Comparison of ENCODE assay signal across 8 cellular contexts in genomic region chr19:11528551-11529341, GRCh38. TPM values are rescaled to one million over a fixed set of nuclear protein-coding genes. Genes with fewer than 3 reads are reported as not detected.
DNase-seq lines count a peak whose midpoint lies in the region; ATAC-seq and TF ChIP-seq lines count a peak whose summit lies in the region.

ECSIT (minus strand) TSS chr19:11529134; CDS start chr19:11519170, 9,964 bp downstream.

- H2BK12ac ChIP-seq in trophoblast cell (ENCODE audit: low read length) = no peak within 1 kb of the TSS

- H3K36me3 ChIP-seq in trophoblast cell (ENCODE audit: control insufficient read depth in 1 of 2, insufficient read depth in 2 of 2, low read length in 2 of 2) (no peaks in the 10 kb centered on the region), transverse colon (no peaks in the 10 kb centered on the region)

- CTCF ChIA-PET in T-cell (lab: Charles Lee) = interaction anchor here in 1 of 2 donors (0.5 to 1.4 kb wide), 5 partner anchors 30 to 1039 kb away, joined by 3 to 6 read pairs (median 4); partner anchors contain the start of genes ELOF1 and ZNF491

- H3K4me3 ChIP-seq in GM12875 (ENCODE audit: low read depth, low read length) (peak within 1 kb of the TSS; percentile 82), trophoblast cell (ENCODE audit: low read depth, low read length) (peak within 1 kb of the TSS; percentile 91), transverse colon (peak within 1 kb of the TSS; percentile 78 to 99 (median 90))

- TF ChIP-seq POLR2A in transverse colon (IDR thresholded peaks at IDR 0.05) = peak; percentile 42

- intact Hi-C loops in cardiac septum (cut with DNase I) = no loop called here
- intact Hi-C loops in transverse colon (cut with DNase I; ENCODE audit: low total_unique reads) = no loop called here

- H3K27me3 ChIP-seq in trophoblast cell (ENCODE audit: insufficient read depth, low read length) (no peaks in the 10 kb centered on the region), transverse colon (no peaks in the 10 kb centered on the region)

- in situ Hi-C loops in transverse colon (cut with MboI; ENCODE audit: low pct_ligation_motif_present in 1 of 4, low pct_unique_long_range_greater_than_20kb in 1 of 4, low sequenced_read_pairs in 3 of 4) = no loop called here

- H4K91ac ChIP-seq in trophoblast cell (ENCODE audit: low read depth, low read length) = peak within 1 kb of the TSS; percentile 56

- peak within 1 kb of the TSS; percentile 91 to 97 (median 95) for H3K4me3 Mint-ChIP-seq in T-cell

- H3K9me3 Mint-ChIP-seq in T-cell = no peaks in the 10 kb centered on the region

- peak within 1 kb of the TSS; percentile 38 for H2BK5ac ChIP-seq in trophoblast cell (ENCODE audit: low read depth, low read length, poor library complexity)

- H2BK120ac ChIP-seq in trophoblast cell (ENCODE audit: insufficient read depth, low read length, poor library complexity) = peak within 1 kb of the TSS; percentile 34

- WGBS in adipose tissue, 3 donors = 0 to 1% (median 1%) methylated on average over 47 of the region's 47 CpGs
- WGBS in trophoblast cell (ENCODE audit: extremely low coverage, insufficient coverage, insufficient read length) = no CpG with 5 or more reads among the region's 47 CpGs
- 0% methylated on average over 7 to 26 of the region's 47 CpGs for WGBS in transverse colon (ENCODE audit: low coverage in 1 of 2), 2 donors

- TF ChIP-seq EP300 in transverse colon (IDR thresholded peaks at IDR 0.05; ENCODE audit: low read depth) = no peak

- H3K9me3 ChIP-seq in trophoblast cell (ENCODE audit: insufficient read depth, low read depth, low read length) = no peaks in the 10 kb centered on the region
- no peaks in the 10 kb centered on the region for H3K9me3 ChIP-seq in transverse colon

- peak within 1 kb of the TSS; percentile 90 to 95 for H3K27ac Mint-ChIP-seq in T-cell

- ATAC-seq in HG02840 (IDR thresholded peaks at IDR 0.05; ENCODE audit: low FRiP score, unreplicated experiment) (peak; percentile 98), T-cell (replicated peaks in 1 of 4) (peak; percentile 99 to 100 (median 100))

- H3K4me2 ChIP-seq in trophoblast cell (ENCODE audit: low read length) = peak within 1 kb of the TSS; percentile 86

- no peak within 1 kb of the TSS for H3K4ac ChIP-seq in trophoblast cell (ENCODE audit: low read depth, low read length)

- POLR2A ChIA-PET in T-cell (lab: Charles Lee) = interaction anchor here (0.5 to 0.7 kb wide), 3 partner anchors 24 to 630 kb away, joined by 4 to 8 read pairs (median 4); no protein-coding TSS in a partner anchor

- peak within 1 kb of the TSS; percentile 77 for H3K9ac ChIP-seq in trophoblast cell (ENCODE audit: low read length)

- H3K18ac ChIP-seq in trophoblast cell (ENCODE audit: low read length) = peak within 1 kb of the TSS; percentile 12

- H3K79me1 ChIP-seq in trophoblast cell (ENCODE audit: low read length) = peaks cover 5% of the 10 kb centered on the region

- H3K27me3 Mint-ChIP-seq in T-cell = no peaks in the 10 kb centered on the region

- H2AK5ac ChIP-seq in trophoblast cell (ENCODE audit: low read length) = no peak within 1 kb of the TSS

- peak within 1 kb of the TSS; percentile 78 for H4K8ac ChIP-seq in trophoblast cell (ENCODE audit: low read depth, low read length)

- TF ChIP-seq CTCF in GM12875 (IDR thresholded peaks at IDR 0.05; ENCODE audit: borderline replicate concordance, insufficient read depth, low read depth, low read length) (no peak), transverse colon (IDR thresholded peaks at IDR 0.05) (no peak)

- peaks cover 5% of the 10 kb centered on the region for H3K36me3 Mint-ChIP-seq in T-cell

- peak within 1 kb of the TSS; percentile 25 for H3K14ac ChIP-seq in trophoblast cell (ENCODE audit: low read length)

- H3K4me1 Mint-ChIP-seq in T-cell = peaks cover 21 to 23% (median 22%) of the 10 kb centered on the region in 3 donors

- H3K79me2 ChIP-seq in trophoblast cell (ENCODE audit: control insufficient read depth, insufficient read depth, low read length, poor library complexity) = peaks cover 2% of the 10 kb centered on the region

- peak; percentile 80 for DNase-seq in NCI-H1436 treated with DMSO at 0.1 percent for 48 hours (lab: John Stamatoyannopoulos, UW)
- DNase-seq in T-cell = peak; percentile 81 to 94 (median 90)
- peak; percentile 98 for DNase-seq in cardiac septum (ENCODE audit: low spot score)
- peak; percentile 100 for DNase-seq in trophoblast cell
- peak; percentile 98 for DNase-seq in transverse colon

- peak within 1 kb of the TSS; percentile 17 for H2AFZ ChIP-seq in trophoblast cell (ENCODE audit: insufficient read depth, low read length, poor library complexity)

- H3K4me1 ChIP-seq in trophoblast cell (ENCODE audit: control insufficient read depth in 1 of 2, insufficient read depth in 2 of 2, low read length in 2 of 2) = peaks cover 0 to 7% of the 10 kb centered on the region in 2 experiments
- peaks cover 9 to 26% (median 15%) of the 10 kb centered on the region in 4 donors for H3K4me1 ChIP-seq in transverse colon

- H4K12ac ChIP-seq in trophoblast cell (ENCODE audit: low read depth, low read length) = peak within 1 kb of the TSS; percentile 26

- no peak within 1 kb of the TSS for H3K23ac ChIP-seq in trophoblast cell (ENCODE audit: low read length)

- H3K27ac ChIP-seq in adipose tissue (ENCODE audit: low read depth, low read length) (no peak within 1 kb of the TSS), trophoblast cell (ENCODE audit: low read depth, low read length) (peak within 1 kb of the TSS; percentile 87), transverse colon (peak within 1 kb of the TSS; percentile 92 to 98 (median 94))

RNA-seq across cellular contexts. Expression of gene ECSIT, which starts in this region (rescaled TPM):
- 10 to 100 TPM; 28.8 to 52.0 (median 48.4) TPM for total RNA-seq in T-cell
- polyA plus RNA-seq in adipose tissue = 10 to 100 TPM; 48.1 to 56.4 (median 50.4) TPM
- total RNA-seq in cardiac septum = 92.9 TPM
- polyA plus RNA-seq in trophoblast cell (2013) = 20.3 and 22.0 TPM in 2 replicates
- 10 to 100 TPM; 20.9 to 63.4 (median 39.1) TPM for total RNA-seq in transverse colon
